25 cellular contexts compared by ENCODE assay signal in genomic region chr7:32532086-32532485, GRCh38.
"Had no signal": no experiment of that assay in that cellular context is flagged by ENCODE, and none has a peak within 500 bp of the region (broad histone marks: within the 10 kb centered on the region; RNA-seq: fewer than 3 reads in every experiment).

No MANE protein-coding gene starts in this region.

- H3K4me3 Mint-ChIP-seq: effector memory CD8-positive, alpha-beta T cell; natural killer cell; neural crest cell; stimulated activated effector memory CD8-positive, alpha-beta T cell treated with anti-CD3 and anti-CD28 coated beads, Interleukin-12 subunit alpha, Interleukin-12 subunit beta, amount 100 ng/mL, for 72 hours had no signal

- H3K9me3 Mint-ChIP-seq: effector memory CD8-positive, alpha-beta T cell; natural killer cell; neural crest cell; stimulated activated effector memory CD8-positive, alpha-beta T cell treated with anti-CD3 and anti-CD28 coated beads, Interleukin-12 subunit alpha, Interleukin-12 subunit beta, amount 100 ng/mL, for 72 hours had no signal

- H3K9me3 ChIP-seq: esophagus squamous epithelium, heart right ventricle, lower lobe of right lung, neutrophil, sigmoid colon, stomach, thyroid gland, vagina had no signal

- ATAC-seq: effector memory CD8-positive, alpha-beta T cell; left cardiac atrium; left ventricle myocardium superior; natural killer cell; right cardiac atrium; stimulated activated effector memory CD8-positive, alpha-beta T cell treated with anti-CD3 and anti-CD28 coated beads, Interleukin-12 subunit alpha, Interleukin-12 subunit beta, amount 100 ng/mL, for 72 hours had no signal

- H3K36me3 Mint-ChIP-seq: natural killer cell; stimulated activated effector memory CD8-positive, alpha-beta T cell treated with anti-CD3 and anti-CD28 coated beads, Interleukin-12 subunit alpha, Interleukin-12 subunit beta, amount 100 ng/mL, for 72 hours had no signal

- H3K27me3 Mint-ChIP-seq: effector memory CD8-positive, alpha-beta T cell; progenitor cell of endocrine pancreas had no signal

- H3K4me3 ChIP-seq: esophagus squamous epithelium, heart right ventricle, lower lobe of right lung, sigmoid colon, stomach, thyroid gland, vagina had no signal

- H3K27ac Mint-ChIP-seq: progenitor cell of endocrine pancreas; stimulated activated effector memory CD8-positive, alpha-beta T cell treated with anti-CD3 and anti-CD28 coated beads, Interleukin-12 subunit alpha, Interleukin-12 subunit beta, amount 100 ng/mL, for 72 hours had no signal

- H3K36me3 ChIP-seq: lower lobe of right lung, sigmoid colon, thyroid gland, vagina had no signal

- H3K4me1 Mint-ChIP-seq: neural crest cell had no signal

- DNase-seq: cortex of kidney; effector memory CD8-positive, alpha-beta T cell; erythroblast; esophagus squamous epithelium; foreskin melanocyte; glutamatergic neuron; heart right ventricle; hippocampal formation; left cardiac atrium; left ventricle myocardium superior; natural killer cell; right cardiac atrium; sigmoid colon; stimulated activated CD4-positive, alpha-beta T cell treated with anti-CD3 and anti-CD28 coated beads, Interleukin-2, amount 100 ng/mL, for 24 hours; stimulated activated CD4-positive, alpha-beta T cell treated with anti-CD3 and anti-CD28 coated beads, Interleukin-4, amount 100 ng/mL, for 24 hours; stimulated activated naive CD4-positive, alpha-beta T cell treated with Interleukin-2 at 50 U/mL for 16 hours; stomach; trophoblast cell had no signal
